11 cellular contexts compared by ENCODE assay signal in the genomic region with DNA sequence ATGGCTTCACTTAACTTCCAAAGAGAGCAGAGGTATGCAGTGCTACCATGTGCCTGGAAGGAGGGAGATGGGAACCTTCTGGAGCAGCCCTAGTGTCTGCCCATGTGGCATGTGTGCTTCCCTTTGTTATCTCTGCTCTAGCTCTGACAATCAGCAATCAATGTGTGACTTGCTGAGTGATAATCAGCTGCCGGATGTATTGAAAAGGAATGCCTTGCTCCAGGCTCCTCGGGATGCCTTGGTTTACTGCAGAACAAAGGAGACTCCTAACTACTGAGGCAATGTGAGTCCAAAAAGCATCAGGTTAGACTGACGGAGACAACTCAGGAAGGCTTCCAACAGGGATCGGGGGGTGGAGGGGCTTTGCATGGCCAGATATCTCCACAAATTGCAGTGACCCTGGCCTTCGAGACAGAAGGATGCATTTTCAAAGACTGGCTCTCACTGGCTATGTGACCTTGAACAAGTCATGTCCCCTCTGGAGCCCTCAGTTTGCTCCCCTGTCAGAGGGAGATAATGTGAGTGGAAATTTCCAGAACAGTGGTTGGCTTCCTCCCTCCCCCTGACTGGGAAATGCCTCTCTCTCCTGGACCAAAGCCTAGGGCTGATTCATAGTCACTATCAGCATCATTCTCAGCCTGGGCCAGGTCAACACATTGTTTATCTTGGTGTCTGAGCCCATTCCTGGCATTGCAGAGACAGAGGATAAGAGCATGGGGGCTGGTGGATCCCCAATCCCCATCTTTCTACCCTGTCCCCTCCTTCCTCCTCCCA. TPM values are rescaled to one million over a fixed set of nuclear protein-coding genes. Genes with fewer than 3 reads are reported as not detected.
DNase-seq lines count a peak whose midpoint lies in the region; ATAC-seq and TF ChIP-seq lines count a peak whose summit lies in the region.
"Had no signal": no experiment of that assay in that cellular context is flagged by ENCODE, and none has a peak within 500 bp of the region (broad histone marks: within the 10 kb centered on the region; RNA-seq: fewer than 3 reads in every experiment).

No MANE protein-coding gene starts in this region.

- ATAC-seq in heart left ventricle (peak; percentile 91 to 97 (median 96)), psoas muscle (peak; percentile 28 to 73 (median 54)), HG02870 (IDR thresholded peaks at IDR 0.05; ENCODE audit: unreplicated experiment) (no peak)
- ATAC-seq in activated CD4-positive, CD25-positive, alpha-beta regulatory T cell treated with anti-CD3 and anti-CD28 coated beads, Interleukin-2, amount 50 U/mL, for 24 hours = no peak
- ATAC-seq: T-cell had no signal

- H3K4me1 ChIP-seq in heart left ventricle = peaks cover 0 to 19% (median 13%) of the 10 kb centered on the region in 12 donors
- no peaks in the 10 kb centered on the region for H3K4me1 ChIP-seq in psoas muscle

- no peaks in the 10 kb centered on the region for H3K36me3 ChIP-seq in heart left ventricle
- no peaks in the 10 kb centered on the region for H3K36me3 ChIP-seq in psoas muscle (ENCODE audit: insufficient read depth in 1 of 2, low read depth in 1 of 2)

- H3K4me3 ChIP-seq in heart left ventricle = no peak overlapping the region
- no peak overlapping the region for H3K4me3 ChIP-seq in psoas muscle
- H3K4me3 ChIP-seq: skin epidermis had no signal

- peak; percentile 86 for DNase-seq in Daoy (ENCODE audit: low read depth)
- DNase-seq in astrocyte of the hippocampus (ENCODE audit: low read depth, low spot score) = peak; percentile 93
- DNase-seq in heart left ventricle = peak in 4 of 5 donors; percentile 71 to 86 (median 79)
- DNase-seq in psoas muscle = no peak
- DNase-seq in OCI-M2 (lab: John Stamatoyannopoulos, UW; ENCODE audit: unreplicated experiment) = no peak
- DNase-seq in effector CD8-positive, alpha-beta T cell (lab: John Stamatoyannopoulos, UW) = no peak
- DNase-seq: NCI-H1092 treated with DMSO at 0.1 percent for 48 hours, T-cell had no signal

- H3K9me3 ChIP-seq in heart left ventricle (peaks cover 0 to 7% (median 0%) of the 10 kb centered on the region in 12 donors), psoas muscle (peaks cover 5% of the 10 kb centered on the region)

- no peak for TF ChIP-seq CTCF in heart left ventricle (IDR thresholded peaks at IDR 0.05)
- TF ChIP-seq CTCF in psoas muscle (IDR thresholded peaks at IDR 0.05) = no peak

- TF ChIP-seq POLR2A in heart left ventricle (IDR thresholded peaks at IDR 0.05) = no peak

- intact Hi-C loops in heart left ventricle (cut with DNase I) = loop anchor here in 3 of 10 donors (2.0 to 10.0 kb wide), 3 partner anchors 226 to 238 kb away; no protein-coding TSS in a partner anchor
- intact Hi-C loops in psoas muscle (cut with DNase I) = no loop called here

- H3K27ac ChIP-seq in heart left ventricle = peak overlapping the region in 10 of 12 donors; percentile 37 to 79 (median 58)
- H3K27ac ChIP-seq in psoas muscle = no peak overlapping the region

- 42 to 51% (median 48%) methylated on average over 5 of the region's 5 CpGs for WGBS in heart left ventricle, 4 donors
- 75 to 78% (median 76%) methylated on average over 5 of the region's 5 CpGs for WGBS in psoas muscle, 3 donors

- H3K27me3 ChIP-seq in heart left ventricle (no peaks in the 10 kb centered on the region), psoas muscle (ENCODE audit: insufficient read depth in 3 of 3, low read length in 2 of 3) (peaks cover 0 to 9% (median 2%) of the 10 kb centered on the region in 3 donors)

RNA-seq across cellular contexts. Expression of gene CORO2B, which starts 35.8 kb away (rescaled TPM):
- 2.5 and 2.6 TPM in 2 replicates for total RNA-seq in Daoy (2014; rRNA removed; shearing (Covaris generic))
- total RNA-seq in heart left ventricle = 1 to 10 TPM; 3.0 to 9.1 (median 5.0) TPM
- 1 to 10 TPM; 3.3 to 7.2 TPM for polyA plus RNA-seq in heart left ventricle
- 1 to 10 TPM; 1.4 to 3.0 (median 2.2) TPM for total RNA-seq in psoas muscle
- 1 to 10 TPM; 1.1 to 3.2 (median 1.2) TPM for polyA plus RNA-seq in psoas muscle

Comparison
In these comparisons a context has a peak if more than half of its experiments do, and no peak if none do; other contexts are left out.
1. DNase-seq: peak in Daoy (single experiment), astrocyte of the hippocampus (single experiment) and heart left ventricle (4 of 5); none in psoas muscle (0 of 2), OCI-M2 (single experiment) and effector CD8-positive, alpha-beta T cell (single experiment).
2. ATAC-seq: peak in heart left ventricle (4 of 4) and psoas muscle (4 of 4); none in HG02870 (single experiment) and activated CD4-positive, CD25-positive, alpha-beta regulatory T cell treated with anti-CD3 and anti-CD28 coated beads, Interleukin-2, amount 50 U/mL, for 24 hours (0 of 2).